Comparison of ENCODE assay signal across 21 cellular contexts in genomic region chr2:232162191-232162590, GRCh38.
"Had no signal": no experiment of that assay in that cellular context is flagged by ENCODE, and none has a peak within 500 bp of the region (broad histone marks: within the 10 kb centered on the region; RNA-seq: fewer than 3 reads in every experiment).

No MANE protein-coding gene starts in this region.

- H3K4me1 Mint-ChIP-seq: activated B cell treated with CpG ODN at 0.5 μM for 24 hours; activated naive CD4-positive, alpha-beta T cell treated with anti-CD3 and anti-CD28 coated beads, Interleukin-2, amount 50 U/mL, for 24 hours; natural killer cell had no signal

- H3K9me3 ChIP-seq: breast epithelium, left ventricle myocardium inferior, transverse colon had no signal

- H3K27me3 ChIP-seq: breast epithelium, transverse colon had no signal

- H3K27ac Mint-ChIP-seq: activated B cell treated with CpG ODN at 0.5 μM for 24 hours; activated CD8-positive, alpha-beta T cell treated with anti-CD3 and anti-CD28 coated beads for 36 hours; activated naive CD4-positive, alpha-beta T cell treated with anti-CD3 and anti-CD28 coated beads, Interleukin-2, amount 50 U/mL, for 24 hours; natural killer cell had no signal

- H3K27me3 Mint-ChIP-seq: activated B cell treated with CpG ODN at 0.5 μM for 24 hours; activated CD8-positive, alpha-beta T cell treated with anti-CD3 and anti-CD28 coated beads for 36 hours; activated naive CD4-positive, alpha-beta T cell treated with anti-CD3 and anti-CD28 coated beads, Interleukin-2, amount 50 U/mL, for 24 hours; dendritic cell treated with granulocyte-macrophage colony-stimulating factor and Interleukin-4, amounts not matched to agents 40 ng/mL and 50 ng/mL, for 4 days had no signal

- H3K4me3 Mint-ChIP-seq: activated B cell treated with CpG ODN at 0.5 μM for 24 hours; activated CD8-positive, alpha-beta T cell treated with anti-CD3 and anti-CD28 coated beads for 36 hours; activated naive CD4-positive, alpha-beta T cell treated with anti-CD3 and anti-CD28 coated beads, Interleukin-2, amount 50 U/mL, for 24 hours; activated T-cell treated with anti-CD3 and anti-CD28 coated beads, Interleukin-2, amount 50 U/mL, for 4 hours; dendritic cell treated with granulocyte-macrophage colony-stimulating factor and Interleukin-4, amounts not matched to agents 40 ng/mL and 50 ng/mL, for 4 days; natural killer cell had no signal

- H3K4me3 ChIP-seq: breast epithelium, left ventricle myocardium inferior, skin epidermis, transverse colon had no signal

- DNase-seq: activated B cell treated with CpG ODN at 0.5 μM for 24 hours; activated CD4-positive, alpha-beta T cell treated with anti-CD3 and anti-CD28 coated beads for 48 hours; activated CD8-positive, alpha-beta T cell treated with anti-CD3 and anti-CD28 coated beads for 36 hours; activated effector memory CD4-positive, alpha-beta T cell treated with anti-CD3 and anti-CD28 coated beads, Interleukin-2, amount 50 U/mL, for 16 hours; activated T-cell treated with anti-CD3 and anti-CD28 coated beads, Interleukin-2, amount 50 U/mL, for 4 hours; amygdala; cerebellar nuclear complex; effector memory CD4-positive, alpha-beta T cell; left ventricle myocardium inferior; natural killer cell; posterior cingulate gyrus; stimulated activated CD4-positive, alpha-beta T cell treated with anti-CD3 and anti-CD28 coated beads, Interleukin-4, amount 100 ng/mL, for 4 hours; stimulated activated CD8-positive, alpha-beta memory T cell treated with anti-CD3 and anti-CD28 coated beads, Interleukin-4, amount 100 ng/mL, for 48 hours; stimulated activated naive CD4-positive, alpha-beta T cell treated with Interleukin-2 at 50 U/mL for 16 hours; substantia nigra; transverse colon had no signal

- H3K4me1 ChIP-seq: breast epithelium, left ventricle myocardium inferior, transverse colon had no signal

- H3K36me3 Mint-ChIP-seq: natural killer cell had no signal

- H3K27ac ChIP-seq: breast epithelium, left ventricle myocardium inferior, skin epidermis, transverse colon had no signal

- H3K9me3 Mint-ChIP-seq: activated B cell treated with CpG ODN at 0.5 μM for 24 hours; activated CD8-positive, alpha-beta T cell treated with anti-CD3 and anti-CD28 coated beads for 36 hours; activated naive CD4-positive, alpha-beta T cell treated with anti-CD3 and anti-CD28 coated beads, Interleukin-2, amount 50 U/mL, for 24 hours; activated T-cell treated with anti-CD3 and anti-CD28 coated beads, Interleukin-2, amount 50 U/mL, for 4 hours; dendritic cell treated with granulocyte-macrophage colony-stimulating factor and Interleukin-4, amounts not matched to agents 40 ng/mL and 50 ng/mL, for 4 days; natural killer cell had no signal

- ATAC-seq: activated CD8-positive, alpha-beta T cell treated with anti-CD3 and anti-CD28 coated beads for 36 hours; activated T-cell treated with anti-CD3 and anti-CD28 coated beads, Interleukin-2, amount 50 U/mL, for 4 hours; natural killer cell had no signal

- FAIRE-seq: TTC549 had no signal
